In the genomic region with DNA sequence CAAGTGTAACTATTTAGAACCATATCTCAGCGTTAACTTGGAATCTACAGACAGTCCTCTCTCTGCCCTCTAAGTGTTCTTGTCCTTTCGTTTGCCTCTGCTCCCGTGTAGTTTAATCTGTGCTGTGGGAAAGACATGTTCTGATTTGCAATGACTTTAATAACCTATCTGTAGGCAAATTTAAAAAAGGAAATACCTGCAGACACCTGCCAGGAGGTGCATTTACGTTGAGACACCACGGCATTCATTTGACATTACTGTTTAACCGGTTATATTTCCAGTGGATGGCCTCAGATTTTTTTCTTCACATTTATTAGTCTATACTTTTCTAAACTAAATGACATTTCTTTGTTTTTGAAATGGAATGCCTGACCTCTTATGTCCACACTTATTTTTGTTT, we compare ENCODE assay signal across 7 cellular contexts.
"Had no signal": no experiment of that assay in that cellular context is flagged by ENCODE, and none has a peak within 500 bp of the region (broad histone marks: within the 10 kb centered on the region; RNA-seq: fewer than 3 reads in every experiment).

No MANE protein-coding gene starts in this region.

- H3K4me3 Mint-ChIP-seq: GM23338, H9, IgD-negative memory B cell had no signal

- H3K27me3 Mint-ChIP-seq: IgD-negative memory B cell had no signal

- H2AFZ ChIP-seq: GM23338 had no signal

- H3K36me3 Mint-ChIP-seq: IgD-negative memory B cell had no signal

- H3K4me1 Mint-ChIP-seq: GM23338, H9, IgD-negative memory B cell had no signal

- H3K27ac Mint-ChIP-seq: GM23338, H9, IgD-negative memory B cell had no signal

- FAIRE-seq: H1, H54, HTR-8/SVneo had no signal

- ATAC-seq: GM23338 had no signal

- H3K9me3 Mint-ChIP-seq: GM23338, H9 had no signal

- H3K4me3 ChIP-seq: GM23338 had no signal

- H3K4me2 ChIP-seq: GM23338 had no signal

- DNase-seq: H9, HCEC 1CT had no signal
